Comparison of ENCODE assay signal across 19 cellular contexts in genomic region chr20:36122931-36123288, GRCh38.
"Had no signal": no experiment of that assay in that cellular context is flagged by ENCODE, and none has a peak within 500 bp of the region (broad histone marks: within the 10 kb centered on the region; RNA-seq: fewer than 3 reads in every experiment).

No MANE protein-coding gene starts in this region.

- H3K4me3 ChIP-seq: heart left ventricle, testis, upper lobe of right lung had no signal

- H3K4me1 ChIP-seq: testis had no signal

- H3K9me3 ChIP-seq: heart left ventricle, testis, upper lobe of right lung had no signal

- H3K27me3 ChIP-seq: heart left ventricle, testis, upper lobe of right lung had no signal

- DNase-seq: activated CD4-positive, alpha-beta T cell treated with anti-CD3 and anti-CD28 coated beads for 36 hours; activated CD4-positive, alpha-beta T cell treated with anti-CD3 and anti-CD28 coated beads, Interleukin-2, amount 50 U/mL, for 4 hours; activated CD8-positive, alpha-beta memory T cell treated with anti-CD3 and anti-CD28 coated beads for 24 hours; activated CD8-positive, alpha-beta memory T cell treated with anti-CD3 and anti-CD28 coated beads, Interleukin-2, amount 50 U/mL, for 4 hours; activated naive CD4-positive, alpha-beta T cell treated with anti-CD3 and anti-CD28 coated beads for 36 hours; activated naive CD8-positive, alpha-beta T cell treated with anti-CD3 and anti-CD28 coated beads, Interleukin-2, amount 10 ng/mL, durations not matched to agents 7 days and 5 days; activated T-cell treated with anti-CD3 and anti-CD28 coated beads, Interleukin-2, amount 50 U/mL, for 4 hours; amniotic stem cell; cerebellar nuclear complex; cortex of kidney; heart left ventricle; left ventricle myocardium superior; stimulated activated CD4-positive, alpha-beta T cell treated with anti-CD3 and anti-CD28 coated beads, Interleukin-2, amount 100 ng/mL, for 24 hours; T-helper 1 cell; testis had no signal

- H3K36me3 ChIP-seq: heart left ventricle, upper lobe of right lung had no signal

- ATAC-seq: activated CD4-positive, alpha-beta T cell treated with anti-CD3 and anti-CD28 coated beads for 36 hours; activated T-cell treated with anti-CD3 and anti-CD28 coated beads, Interleukin-2, amount 50 U/mL, for 4 hours; heart left ventricle; left ventricle myocardium superior; natural killer cell treated with Interleukin-12 subunit alpha and Interleukin-12 subunit beta and Interleukin-15 and Interleukin-18, amount 100 ng/mL, for 72 hours; sciatic nerve; stimulated activated memory B cell treated with anti-CD40 and anti-IgM and Interleukin-4, amounts not matched to agents 10 μg/mL and 1 μg/mL and 100 μg/mL, for 72 hours had no signal

- H3K27ac ChIP-seq: heart left ventricle, testis had no signal
